19 cellular contexts compared by ENCODE assay signal in the genomic region with DNA sequence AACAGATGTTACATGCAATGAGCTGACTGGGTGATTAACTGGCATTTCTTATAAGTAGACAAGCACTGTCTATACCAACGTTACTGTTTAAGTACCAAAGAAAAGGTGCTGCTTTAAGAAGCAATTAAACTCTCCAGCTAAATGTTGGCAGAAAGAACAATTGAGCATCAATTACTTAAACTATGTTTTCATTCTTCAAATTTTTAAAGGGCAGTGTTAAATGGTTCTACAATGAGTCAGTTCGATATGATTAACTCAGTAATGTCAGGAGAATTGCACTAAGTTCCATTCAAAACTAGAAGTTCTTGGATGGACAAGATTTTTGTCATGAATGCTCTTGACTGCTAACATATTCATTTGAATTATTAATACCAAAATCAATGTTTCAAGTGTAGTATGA.
DNase-seq lines count a peak whose midpoint lies in the region; ATAC-seq, FAIRE-seq and TF ChIP-seq lines count a peak whose summit lies in the region.
"Had no signal": no experiment of that assay in that cellular context is flagged by ENCODE, and none has a peak within 500 bp of the region (broad histone marks: within the 10 kb centered on the region; RNA-seq: fewer than 3 reads in every experiment).

No MANE protein-coding gene starts in this region.

- no peak overlapping the region for H3K4me3 Mint-ChIP-seq in astrocyte (ENCODE audit: unreplicated experiment)
- H3K4me3 Mint-ChIP-seq: B cell; CD4-positive, alpha-beta T cell had no signal

- no peaks in the 10 kb centered on the region for H3K79me2 ChIP-seq in astrocyte (ENCODE audit: insufficient read depth, low read length)

- no peak overlapping the region for H3K9ac ChIP-seq in astrocyte (ENCODE audit: low read length)

- no peaks in the 10 kb centered on the region for H3K27me3 Mint-ChIP-seq in astrocyte (ENCODE audit: low read depth, unreplicated experiment)
- H3K27me3 Mint-ChIP-seq: B cell; CD4-positive, alpha-beta T cell had no signal

- no peaks in the 10 kb centered on the region for H3K36me3 Mint-ChIP-seq in astrocyte (ENCODE audit: low read depth, unreplicated experiment)

- FAIRE-seq in astrocyte (lab: Jason Lieb, UNC): no peak
- FAIRE-seq: D721Med, H1 had no signal

- TF ChIP-seq CTCF in AG10803 (conservative IDR thresholded peaks at IDR 0.05; ENCODE audit: low read length) (no peak), astrocyte (IDR thresholded peaks at IDR 0.05; ENCODE audit: insufficient read depth, low read depth, low read length) (no peak)

- peaks cover 44% of the 10 kb centered on the region for H3K4me1 Mint-ChIP-seq in astrocyte (ENCODE audit: low read depth, unreplicated experiment)
- H3K4me1 Mint-ChIP-seq: B cell had no signal

- ATAC-seq in HG02759 (IDR thresholded peaks at IDR 0.05; ENCODE audit: unreplicated experiment): no peak

- no peak overlapping the region for H2AFZ ChIP-seq in astrocyte (ENCODE audit: low read depth, low read length)

- peaks cover 5% of the 10 kb centered on the region for H3K4me1 ChIP-seq in astrocyte (ENCODE audit: insufficient read depth, low read length)
- H3K4me1 ChIP-seq: SJCRH30 had no signal

- DNase-seq in AG10803 (ENCODE audit: low read depth) (peak; percentile 47), HS-5 (ENCODE audit: low read depth) (peak; percentile 59), astrocyte (ENCODE audit: low read depth) (peak; percentile 69), kidney tubule cell (ENCODE audit: low spot score) (peak; percentile 39), NCI-H1092 treated with DMSO at 0.1 percent for 48 hours (lab: John Stamatoyannopoulos, UW) (no peak)
- DNase-seq in NK-92 treated with Interleukin-12 subunit alpha and Interleukin-12 subunit beta, amount 100 ng/mL, for 24 hours (lab: John Stamatoyannopoulos, UW): no peak
- DNase-seq: CD4-positive, alpha-beta T cell; DND-41; GF-D8; Karpas-422; NCI-H146; NCI-H2081 treated with DMSO at 0.1 percent for 48 hours; NCI-H226; NCI-H748 treated with DMSO at 0.1 percent for 48 hours; SJCRH30 had no signal

- H3K27ac ChIP-seq in astrocyte (ENCODE audit: low read depth, low read length): no peak overlapping the region
- H3K27ac ChIP-seq: SJCRH30 had no signal

- H3K27ac Mint-ChIP-seq in astrocyte (ENCODE audit: unreplicated experiment): peak overlapping the region; percentile 82
- H3K27ac Mint-ChIP-seq: B cell; CD4-positive, alpha-beta T cell had no signal

- H3K4me3 ChIP-seq in AG10803 (ENCODE audit: low read length) (no peak overlapping the region), astrocyte (ENCODE audit: insufficient read depth, low read depth, low read length) (no peak overlapping the region)
- H3K4me3 ChIP-seq: SJCRH30 had no signal

- no peaks in the 10 kb centered on the region for H4K20me1 ChIP-seq in astrocyte (ENCODE audit: insufficient read depth, low read length)

- no peaks in the 10 kb centered on the region for H3K36me3 ChIP-seq in astrocyte (ENCODE audit: insufficient read depth, low read length)
- H3K36me3 ChIP-seq: SJCRH30 had no signal

- peaks cover 3% of the 10 kb centered on the region for H3K9me3 Mint-ChIP-seq in astrocyte (ENCODE audit: unreplicated experiment)

- H3K4me2 ChIP-seq in astrocyte (ENCODE audit: low read length): peak overlapping the region; percentile 37

- no peaks in the 10 kb centered on the region for H3K9me3 ChIP-seq in astrocyte (ENCODE audit: insufficient read depth, low read depth, low read length)
- H3K9me3 ChIP-seq: SJCRH30 had no signal

- no peaks in the 10 kb centered on the region for H3K27me3 ChIP-seq in astrocyte (ENCODE audit: insufficient read depth, low read length)
- H3K27me3 ChIP-seq: SJCRH30 had no signal

Comparison
In these comparisons a context has a peak if more than half of its experiments do, and no peak if none do; other contexts are left out.
1. DNase-seq: peak in AG10803 (single experiment), HS-5 (single experiment), astrocyte (single experiment) and kidney tubule cell (single experiment); none in NCI-H1092 treated with DMSO at 0.1 percent for 48 hours (single experiment) and NK-92 treated with Interleukin-12 subunit alpha and Interleukin-12 subunit beta, amount 100 ng/mL, for 24 hours (single experiment).